ENCODE assay signal across 11 cellular contexts in genomic region chr22:18035740-18036139, GRCh38. TPM values are rescaled to one million over a fixed set of nuclear protein-coding genes. Genes with fewer than 3 reads are reported as not detected.
DNase-seq lines count a peak whose midpoint lies in the region; ATAC-seq and TF ChIP-seq lines count a peak whose summit lies in the region.
"Had no signal": no experiment of that assay in that cellular context is flagged by ENCODE, and none has a peak within 500 bp of the region (broad histone marks: within the 10 kb centered on the region; RNA-seq: fewer than 3 reads in every experiment).

No MANE protein-coding gene starts in this region.

- H3K79me2 ChIP-seq in MM.1S (ENCODE audit: low read length) = no peaks in the 10 kb centered on the region

- H2AFZ ChIP-seq in MM.1S (ENCODE audit: low read length) = no peak overlapping the region

- ATAC-seq in HG02870 (IDR thresholded peaks at IDR 0.05; ENCODE audit: unreplicated experiment) = no peak
- ATAC-seq: activated CD8-positive, alpha-beta T cell treated with anti-CD3 and anti-CD28 coated beads for 36 hours had no signal

- H4K20me1 ChIP-seq in MM.1S (ENCODE audit: insufficient read depth, low read length) = no peaks in the 10 kb centered on the region

- no peak overlapping the region for H3K9ac ChIP-seq in MM.1S (ENCODE audit: low read length)

- no peaks in the 10 kb centered on the region for H3K36me3 ChIP-seq in MM.1S (replicated peaks; ENCODE audit: insufficient read depth, low read length)
- H3K36me3 ChIP-seq: vagina had no signal

- no peak overlapping the region for H3K4me2 ChIP-seq in MM.1S (ENCODE audit: low read depth, low read length)

- TF ChIP-seq CTCF in MM.1S (IDR thresholded peaks at IDR 0.05; ENCODE audit: low read length) = no peak

- no peaks in the 10 kb centered on the region for H3F3A ChIP-seq in MM.1S (ENCODE audit: insufficient read depth, low read length)

- no peaks in the 10 kb centered on the region for H3K27me3 ChIP-seq in MM.1S (replicated peaks; ENCODE audit: insufficient read depth, low read length)
- H3K27me3 ChIP-seq: vagina had no signal

- no peaks in the 10 kb centered on the region for H3K9me2 ChIP-seq in MM.1S (replicated peaks; ENCODE audit: insufficient read depth, low read length)

- no peaks in the 10 kb centered on the region for H3K4me1 ChIP-seq in MM.1S (ENCODE audit: low read length)

- no peak overlapping the region for H3K27ac ChIP-seq in MM.1S (ENCODE audit: low read length)
- H3K27ac ChIP-seq: vagina had no signal

- H3K9me3 ChIP-seq in MM.1S (replicated peaks; ENCODE audit: insufficient read depth, low read length) = no peaks in the 10 kb centered on the region
- H3K9me3 ChIP-seq: vagina had no signal

- H3K4me3 ChIP-seq in MM.1S (ENCODE audit: low read length) = no peak overlapping the region
- H3K4me3 ChIP-seq: vagina had no signal

- DNase-seq in HT-29 (ENCODE audit: low spot score) (peak; percentile 53), NCI-H510A (lab: John Stamatoyannopoulos, UW) (peak; percentile 70), glomerular visceral epithelial cell (ENCODE audit: extremely low spot score) (peak; percentile 80), renal cortical epithelial cell (ENCODE audit: low read depth) (peak; percentile 88), SIG-M5 (lab: John Stamatoyannopoulos, UW) (no peak), MM.1S (no peak)
- DNase-seq: activated CD8-positive, alpha-beta T cell treated with anti-CD3 and anti-CD28 coated beads for 36 hours; NCI-H1105; occipital lobe had no signal

RNA-seq across cellular contexts. Expression of gene MICAL3, which starts 11.4 kb away (rescaled TPM):
- 7.7 and 11.2 TPM in 2 replicates for total RNA-seq in HT-29 (2014; rRNA removed; shearing (Covaris generic))
- total RNA-seq in renal cortical epithelial cell = 43.9 and 132 TPM in 2 replicates

RNA-seq across cellular contexts. Expression of gene PEX26, which starts 42.0 kb away (rescaled TPM):
- total RNA-seq in HT-29 (2014; rRNA removed; shearing (Covaris generic)) = 23.4 and 32.5 TPM in 2 replicates
- total RNA-seq in renal cortical epithelial cell = 42.7 and 47.0 TPM in 2 replicates

Comparison
In these comparisons a context has a peak if more than half of its experiments do, and no peak if none do; other contexts are left out.
1. DNase-seq: peak in HT-29 (single experiment), NCI-H510A (single experiment), glomerular visceral epithelial cell (single experiment) and renal cortical epithelial cell (single experiment); none in SIG-M5 (single experiment) and MM.1S (single experiment).